ENCODE assay signal across 8 cellular contexts in genomic region chr1:28091043-28091781, GRCh38. TPM values are rescaled to one million over a fixed set of nuclear protein-coding genes. Genes with fewer than 3 reads are reported as not detected.
DNase-seq lines count a peak whose midpoint lies in the region; ATAC-seq, FAIRE-seq and TF ChIP-seq lines count a peak whose summit lies in the region.

No MANE protein-coding gene starts in this region.

- no peak overlapping the region for H3K4me3 ChIP-seq in A673 (ENCODE audit: low read depth, low read length, poor library complexity, severe bottlenecking)
- H3K4me3 ChIP-seq in choroid plexus epithelial cell (ENCODE audit: low read depth, low read length), result no peak overlapping the region
- H3K4me3 ChIP-seq in lower lobe of right lung, result no peak overlapping the region

- no peaks in the 10 kb centered on the region for H3K9me3 ChIP-seq in A673 (ENCODE audit: low read depth, low read length, poor library complexity, severe bottlenecking)
- H3K9me3 ChIP-seq in lower lobe of right lung, result no peaks in the 10 kb centered on the region

- intact Hi-C loops in A673 (cut with micrococcal nuclease; ENCODE audit: unreplicated experiment), result loop anchor here (5.0 kb wide), 1 partner anchor 121 kb away; no protein-coding TSS in a partner anchor
- intact Hi-C loops in lower lobe of right lung (cut with DNase I), result loop anchor here (2.0 kb wide), 1 partner anchor 118 kb away; no protein-coding TSS in a partner anchor

- H3K36me3 ChIP-seq in A673 (ENCODE audit: insufficient read depth, low read length, poor library complexity, severe bottlenecking) (no peaks in the 10 kb centered on the region), lower lobe of right lung (no peaks in the 10 kb centered on the region)

- POLR2A ChIA-PET in A673 (lab: Charles Lee; ENCODE audit: low non-redundant PET), result interaction anchor here (0.6 kb wide), 1 partner anchor 249 kb away, joined by 3 read pairs; no protein-coding TSS in a partner anchor

- no peak overlapping the region for H3K27ac ChIP-seq in A673 (ENCODE audit: low read depth, low read length, poor library complexity, severe bottlenecking)
- H3K27ac ChIP-seq in lower lobe of right lung, result no peak overlapping the region

- TF ChIP-seq CTCF in A673 (conservative IDR thresholded peaks at IDR 0.05; ENCODE audit: low read depth, low read length) (peak; percentile 84), choroid plexus epithelial cell (conservative IDR thresholded peaks at IDR 0.05; ENCODE audit: low read depth, low read length) (peak; percentile 95), lower lobe of right lung (IDR thresholded peaks at IDR 0.05) (peak; percentile 89)

- CTCF ChIA-PET in A673 (lab: Charles Lee), result interaction anchor here (0.5 to 1.0 kb wide), 8 partner anchors 14 to 865 kb away, joined by 3 to 14 read pairs (median 4); no protein-coding TSS in a partner anchor

- BruUV-seq in A673 (replicated peaks; lab: Mats Ljungman, UMichigan), result no TSS peak

- peak; percentile 71 for DNase-seq in A673 (ENCODE audit: low spot score)
- DNase-seq in GM18507 (ENCODE audit: extremely low spot score, insufficient read length, low read depth), result no peak
- peak; percentile 94 for DNase-seq in NCI-H510A treated with DMSO at 0.1 percent for 48 hours (lab: John Stamatoyannopoulos, UW)
- peak; percentile 77 to 90 for DNase-seq in activated CD4-positive, alpha-beta T cell treated with anti-CD3 and anti-CD28 coated beads for 4 hours
- peak; percentile 85 for DNase-seq in choroid plexus epithelial cell (ENCODE audit: low read depth)
- DNase-seq in lower lobe of right lung, result peak; percentile 69
- DNase-seq in stimulated activated CD8-positive, alpha-beta memory T cell treated with anti-CD3 and anti-CD28 coated beads, Interleukin-15, amount 100 ng/mL, for 4 hours (ENCODE audit: low read depth in 2 of 2), result peak; percentile 31 to 55

- ATAC-seq in lower lobe of right lung, result peak in 1 of 2 donors; percentile 29
- no peak for ATAC-seq in GM18520 (IDR thresholded peaks at IDR 0.05; ENCODE audit: unreplicated experiment)

- peak; percentile 87 for FAIRE-seq in GM18507 (lab: Jason Lieb, UNC)

- H3K27me3 ChIP-seq in A673 (replicated peaks; ENCODE audit: insufficient read depth, low read depth, low read length, poor library complexity), result no peaks in the 10 kb centered on the region
- no peaks in the 10 kb centered on the region for H3K27me3 ChIP-seq in lower lobe of right lung (ENCODE audit: low read depth)

- H3K4me1 ChIP-seq in A673 (ENCODE audit: insufficient read depth, low read length, poor library complexity, severe bottlenecking), result peaks cover 12% of the 10 kb centered on the region
- H3K4me1 ChIP-seq in lower lobe of right lung, result peaks cover 26% of the 10 kb centered on the region

RNA-seq across cellular contexts. Expression of gene EYA3, which starts 2.8 kb away (rescaled TPM):
- total RNA-seq in A673 (2021) (30.7 and 33.4 TPM in 2 replicates), lower lobe of right lung (20.4 TPM)
